In the genomic region with DNA sequence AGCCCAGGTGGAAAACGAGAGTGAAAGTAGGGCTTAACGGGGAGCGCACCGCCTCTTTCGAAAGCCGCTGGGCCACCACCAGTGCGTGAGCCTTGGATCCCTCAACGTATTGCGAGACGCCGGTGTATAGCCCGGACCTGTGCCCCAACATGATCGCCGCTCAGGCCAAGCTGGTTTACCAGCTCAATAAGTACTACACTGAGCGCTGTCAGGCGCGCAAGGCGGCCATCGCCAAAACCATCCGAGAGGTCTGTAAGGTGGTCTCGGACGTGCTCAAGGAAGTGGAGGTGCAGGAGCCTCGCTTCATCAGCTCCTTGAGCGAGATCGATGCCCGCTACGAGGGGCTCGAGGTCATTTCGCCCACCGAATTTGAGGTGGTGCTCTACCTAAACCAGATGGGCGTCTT, we compare ENCODE assay signal across 13 cellular contexts. TPM values are rescaled to one million over a fixed set of nuclear protein-coding genes. Genes with fewer than 3 reads are reported as not detected.
A peak's percentile ranks its signal among the peaks of the same experiment; 100 is the strongest.
DNase-seq lines count a peak whose midpoint lies in the region; ATAC-seq and TF ChIP-seq lines count a peak whose summit lies in the region.
"Had no signal": no experiment of that assay in that cellular context is flagged by ENCODE, and none has a peak within 500 bp of the region (broad histone marks: within the 10 kb centered on the region; RNA-seq: fewer than 3 reads in every experiment).

No MANE protein-coding gene starts in this region.

- H3K4me3 ChIP-seq in Peyer's patch (peak overlapping the region; percentile 32 to 47 (median 41)), fibroblast of lung (replicated peaks in 1 of 4; ENCODE audit: control extremely low read depth in 1 of 4, insufficient read depth in 1 of 4, low read depth in 3 of 4, low read length in 4 of 4) (peak overlapping the region in 2 of 4 experiments; percentile 21 to 82), mesodermal cell (ENCODE audit: extremely low read depth, insufficient read depth, low read length, poor library complexity, severe bottlenecking) (peak overlapping the region; percentile 41), tibial artery (peak overlapping the region; percentile 50 to 55), Karpas-422 (ENCODE audit: low read length) (no peak overlapping the region)

- intact Hi-C loops in tibial artery (cut with DNase I; ENCODE audit: low total_unique reads): no loop called here

- no peaks in the 10 kb centered on the region for H3K9me3 ChIP-seq in Peyer's patch
- H3K9me3 ChIP-seq in fibroblast of lung (ENCODE audit: control insufficient read depth, insufficient read depth, low read depth, low read length): no peaks in the 10 kb centered on the region
- no peaks in the 10 kb centered on the region for H3K9me3 ChIP-seq in mesodermal cell (ENCODE audit: control insufficient read depth, low read length)
- no peaks in the 10 kb centered on the region for H3K9me3 ChIP-seq in tibial artery
- no peaks in the 10 kb centered on the region; the same call in 1 of the 2 replicates for H3K9me3 ChIP-seq in Karpas-422 (ENCODE audit: low read length)

- ATAC-seq in GM19351 (IDR thresholded peaks at IDR 0.05; ENCODE audit: unreplicated experiment): no peak

- H3K9ac ChIP-seq in fibroblast of lung (ENCODE audit: insufficient read depth, low read length): no peak overlapping the region
- no peak overlapping the region for H3K9ac ChIP-seq in Karpas-422 (ENCODE audit: low read length)

- H4K20me1 ChIP-seq in fibroblast of lung (ENCODE audit: control insufficient read depth, extremely low read depth, insufficient read depth, low read length): no peaks in the 10 kb centered on the region
- no peaks in the 10 kb centered on the region for H4K20me1 ChIP-seq in Karpas-422 (ENCODE audit: insufficient read depth, low read depth, low read length)

- no peaks in the 10 kb centered on the region for H3K9me2 ChIP-seq in Karpas-422 (replicated peaks; ENCODE audit: insufficient read depth, low read length)

- H3K36me3 ChIP-seq in Peyer's patch: peaks cover 0 to 16% (median 0%) of the 10 kb centered on the region in 3 donors
- no peaks in the 10 kb centered on the region for H3K36me3 ChIP-seq in fibroblast of lung (ENCODE audit: control insufficient read depth, insufficient read depth, low read length)
- H3K36me3 ChIP-seq in mesodermal cell (ENCODE audit: control insufficient read depth, insufficient read depth, low read length): no peaks in the 10 kb centered on the region
- peaks cover 0 to 3% (median 0%) of the 10 kb centered on the region in 3 donors for H3K36me3 ChIP-seq in tibial artery
- no peaks in the 10 kb centered on the region; the same call in 1 of the 2 replicates for H3K36me3 ChIP-seq in Karpas-422 (ENCODE audit: insufficient read depth, low read length)

- DNase-seq in Peyer's patch: peak in 1 of 3 donors; percentile 47
- DNase-seq in fibroblast of lung (ENCODE audit: low read depth in 2 of 2): peak; percentile 51 to 57
- DNase-seq in tibial artery: no peak
- no peak for DNase-seq in NOMO-1 treated with dmso at 0.1 percent for 144 hours (lab: John Stamatoyannopoulos, UW; ENCODE audit: unreplicated experiment)
- no peak for DNase-seq in Karpas-422
- DNase-seq in cerebellar cortex (ENCODE audit: low spot score): no peak
- DNase-seq: DMS79; NCI-H510A treated with DMSO at 0.1 percent for 48 hours; stimulated activated CD4-positive, alpha-beta T cell treated with anti-CD3 and anti-CD28 coated beads, Interleukin-4, amount 100 ng/mL, for 1 hour had no signal

- H3K27ac ChIP-seq in Peyer's patch: peak overlapping the region; percentile 61 to 87 (median 74)
- H3K27ac ChIP-seq in fibroblast of lung (ENCODE audit: insufficient read depth, low read length): no peak overlapping the region
- peak overlapping the region; percentile 36 for H3K27ac ChIP-seq in mesodermal cell (ENCODE audit: low read depth, low read length, severe bottlenecking)
- H3K27ac ChIP-seq in tibial artery: peak overlapping the region; percentile 53 to 68
- H3K27ac ChIP-seq in Karpas-422 (ENCODE audit: low read length): no peak overlapping the region

- no peak for TF ChIP-seq CTCF in Peyer's patch (IDR thresholded peaks at IDR 0.05)
- no peak for TF ChIP-seq CTCF in fibroblast of lung (conservative IDR thresholded peaks at IDR 0.05 in 1 of 2, IDR thresholded peaks at IDR 0.05 in 1 of 2; ENCODE audit: low read depth in 1 of 2, low read length in 2 of 2)
- no peak for TF ChIP-seq CTCF in tibial artery (IDR thresholded peaks at IDR 0.05)

- H2AFZ ChIP-seq in fibroblast of lung (ENCODE audit: low read length): no peak overlapping the region
- H2AFZ ChIP-seq in Karpas-422 (ENCODE audit: low read length): no peak overlapping the region

- TF ChIP-seq POLR2A in Peyer's patch (IDR thresholded peaks at IDR 0.05): no peak

- H3K4me2 ChIP-seq in fibroblast of lung (ENCODE audit: extremely low read depth, insufficient read depth, low read length): no peak overlapping the region
- H3K4me2 ChIP-seq in Karpas-422 (ENCODE audit: low read depth, low read length, poor library complexity, severe bottlenecking): no peak overlapping the region

- H3K79me2 ChIP-seq in fibroblast of lung (ENCODE audit: control insufficient read depth, insufficient read depth, low read length): no peaks in the 10 kb centered on the region
- peaks cover 8% of the 10 kb centered on the region; the same call in 1 of the 2 replicates for H3K79me2 ChIP-seq in Karpas-422 (ENCODE audit: low read length)

- WGBS in mesodermal cell (ENCODE audit: insufficient coverage in 2 of 2), 2 experiments: 0 to 1% methylated on average over 23 to 26 of the region's 31 CpGs

- H3K4me1 ChIP-seq in Peyer's patch (no peaks in the 10 kb centered on the region), fibroblast of lung (ENCODE audit: control insufficient read depth, extremely low read depth, insufficient read depth, low read length) (no peaks in the 10 kb centered on the region), mesodermal cell (ENCODE audit: control insufficient read depth, insufficient read depth, low read length, poor library complexity, severe bottlenecking) (peaks cover 5% of the 10 kb centered on the region), tibial artery (peaks cover 0 to 10% (median 0%) of the 10 kb centered on the region in 4 donors), Karpas-422 (ENCODE audit: low read length) (no peaks in the 10 kb centered on the region)

- H3K27me3 ChIP-seq in Peyer's patch (no peaks in the 10 kb centered on the region), fibroblast of lung (ENCODE audit: control insufficient read depth, insufficient read depth, low read length) (no peaks in the 10 kb centered on the region), tibial artery (no peaks in the 10 kb centered on the region), Karpas-422 (ENCODE audit: low read length) (no peaks in the 10 kb centered on the region)

RNA-seq across cellular contexts. Expression of gene MAB21L2, which starts 0.9 kb away (rescaled TPM):
- 10 to 100 TPM in 3 of 4 donors, 1 to 10 TPM in 1; 3.9 to 55.3 (median 18.7) TPM for total RNA-seq in Peyer's patch
- under 0.01 TPM in 1 of 2 replicates, not detected in the other for total RNA-seq in fibroblast of lung
- 0.02 and 0.06 TPM in 2 replicates for polyA plus RNA-seq in fibroblast of lung
- polyA plus RNA-seq in fibroblast of lung (2012): not detected in 2 replicates
- not detected in 2 replicates for polyA minus RNA-seq in fibroblast of lung (ENCODE audit: low replicate concordance)
- polyA plus RNA-seq in mesodermal cell (2013, experiment 1 of 2): 14.5 TPM
- 19.6 TPM for polyA plus RNA-seq in mesodermal cell (2013, experiment 2 of 2)
- total RNA-seq in Karpas-422 (2014; rRNA removed; shearing (Covaris generic); ENCODE audit: low replicate concordance): not detected in 2 replicates
- total RNA-seq: HT1080, mononuclear cell had no signal

Comparison
In these comparisons a context has a peak if more than half of its experiments do, and no peak if none do; other contexts are left out.
1. DNase-seq: peak in fibroblast of lung (2 of 2); none in tibial artery (0 of 2), NOMO-1 treated with dmso at 0.1 percent for 144 hours (single experiment), Karpas-422 (single experiment) and cerebellar cortex (single experiment).
2. H3K27ac ChIP-seq: peak in Peyer's patch (4 of 4), mesodermal cell (single experiment) and tibial artery (2 of 2); none in fibroblast of lung (single experiment) and Karpas-422 (single experiment).